Comparison of ENCODE assay signal across 1 cellular context in genomic region chr12:43501705-43502104, GRCh38.
TF ChIP-seq lines count a peak whose summit lies in the region.

No MANE protein-coding gene starts in this region.

TF ChIP-seq in HepG2, 621 proteins besides CTCF, POLR2A, EP300 and RAD21 (continued from another document):
- TF ChIP-seq ATF2 (CRISPR knock-in tag; IDR thresholded peaks at IDR 0.05), result no peak
TF ChIP-seq in HepG2: peak in this region for 1.
